Comparison of ENCODE assay signal across 8 cellular contexts in the genomic region with DNA sequence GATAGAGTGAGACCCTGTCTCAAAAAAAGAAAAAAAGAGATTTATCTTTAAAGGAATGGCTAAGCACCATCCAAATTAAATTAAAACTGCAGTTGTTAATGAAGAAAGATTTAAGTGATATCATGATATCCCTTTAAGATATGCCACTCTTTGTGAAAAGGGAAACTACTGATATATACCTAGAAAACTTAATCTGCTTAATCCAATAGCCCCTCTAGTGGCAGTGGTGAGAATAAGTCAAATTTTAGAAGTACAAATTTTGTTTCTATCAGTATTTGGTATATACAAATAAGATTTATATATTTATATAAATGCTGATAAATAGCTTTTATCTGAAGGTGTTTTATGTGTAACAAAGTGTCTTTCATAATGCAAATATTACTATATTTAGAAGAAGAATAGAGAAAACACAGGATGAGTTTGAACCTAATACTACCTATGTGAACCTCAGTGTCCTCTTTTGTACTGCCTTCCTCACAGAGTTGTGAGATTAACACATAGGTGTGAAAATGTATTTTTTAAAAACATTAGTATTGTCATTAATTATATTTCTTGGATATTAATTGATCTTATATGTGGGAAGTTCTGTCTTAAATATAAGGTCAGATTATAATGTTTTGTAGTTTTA. TPM values are rescaled to one million over a fixed set of nuclear protein-coding genes. Genes with fewer than 3 reads are reported as not detected.
DNase-seq lines count a peak whose midpoint lies in the region; ATAC-seq and TF ChIP-seq lines count a peak whose summit lies in the region.

No MANE protein-coding gene starts in this region.

- no peaks in the 10 kb centered on the region for H3K36me3 Mint-ChIP-seq in endothelial cell (ENCODE audit: low read depth, unreplicated experiment)

- no peak overlapping the region for H3K4me3 Mint-ChIP-seq in endothelial cell (ENCODE audit: unreplicated experiment)

- H3K27me3 Mint-ChIP-seq in endothelial cell (ENCODE audit: unreplicated experiment): no peaks in the 10 kb centered on the region

- intact Hi-C loops in head of caudate nucleus (cut with DNase I): no loop called here

- H3K27ac Mint-ChIP-seq in endothelial cell (ENCODE audit: unreplicated experiment): no peak overlapping the region

- H3K9me3 Mint-ChIP-seq in endothelial cell (ENCODE audit: unreplicated experiment): no peaks in the 10 kb centered on the region

- TF ChIP-seq CTCF in endothelial cell (IDR thresholded peaks at IDR 0.05; ENCODE audit: unreplicated experiment): peak; percentile 31

- DNase-seq in NOMO-1 treated with DMSO at 0.1 percent for 48 hours (lab: John Stamatoyannopoulos, UW; ENCODE audit: unreplicated experiment): peak; percentile 3
- DNase-seq in NOMO-1 treated with dmso at 0.1 percent for 144 hours (lab: John Stamatoyannopoulos, UW; ENCODE audit: unreplicated experiment): no peak
- peak; percentile 1 for DNase-seq in NCI-H2171 (lab: John Stamatoyannopoulos, UW)
- DNase-seq in endothelial cell (ENCODE audit: low spot score): no peak
- DNase-seq in renal cortical epithelial cell (ENCODE audit: low read depth): peak; percentile 26
- DNase-seq in amygdala (lab: John Stamatoyannopoulos, UW): no peak
- DNase-seq in head of caudate nucleus: no peak

- no peaks in the 10 kb centered on the region for H3K4me1 Mint-ChIP-seq in endothelial cell (ENCODE audit: unreplicated experiment)

- no peak for ATAC-seq in HG02642 (IDR thresholded peaks at IDR 0.05; ENCODE audit: poor library complexity, unreplicated experiment)

RNA-seq across cellular contexts. Expression of a gene that starts 51.4 kb away (rescaled TPM):
- total RNA-seq in endothelial cell (ENCODE audit: unreplicated experiment) (not detected), renal cortical epithelial cell (0.05 TPM in 1 of 2 replicates, not detected in the other)

Comparison
In these comparisons a context has a peak if more than half of its experiments do, and no peak if none do; other contexts are left out.
1. DNase-seq: peak in NOMO-1 treated with DMSO at 0.1 percent for 48 hours (single experiment), NCI-H2171 (single experiment) and renal cortical epithelial cell (single experiment); none in NOMO-1 treated with dmso at 0.1 percent for 144 hours (single experiment), endothelial cell (single experiment), amygdala (0 of 56) and head of caudate nucleus (0 of 42).